ENCODE assay signal across 1 cellular context in the genomic region with DNA sequence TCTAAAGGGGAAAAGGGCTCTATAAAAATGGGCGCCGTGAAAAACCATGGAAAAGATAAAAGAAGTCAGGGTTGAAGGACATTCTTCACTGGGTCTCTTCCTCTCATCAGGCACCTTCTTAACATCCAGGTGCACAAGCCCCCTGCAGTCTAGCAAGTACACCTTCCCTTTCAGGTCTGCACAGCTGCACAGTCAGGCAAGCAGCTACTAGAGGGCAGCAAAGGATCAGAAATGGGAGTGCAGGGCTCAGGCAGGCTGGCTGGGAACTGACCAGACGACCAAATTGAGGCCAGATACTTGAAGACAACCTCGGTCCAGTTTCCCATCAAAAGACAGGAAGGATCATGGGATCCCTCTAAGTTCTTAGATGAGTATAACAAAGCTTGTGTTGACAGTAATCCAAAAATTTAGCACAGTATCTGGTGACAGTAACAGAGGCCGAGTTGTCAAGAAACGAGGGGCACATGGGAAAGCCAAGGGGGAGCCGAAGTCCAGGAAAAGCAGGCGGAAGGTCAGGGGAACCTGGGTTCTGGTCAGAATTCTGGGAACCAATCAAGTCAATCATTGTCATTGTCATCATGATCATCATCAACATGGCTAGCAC.
TF ChIP-seq lines count a peak whose summit lies in the region.

No MANE protein-coding gene starts in this region.

TF ChIP-seq in K562, 482 proteins besides CTCF, POLR2A, EP300 and RAD21:
- no peak for TF ChIP-seq L3MBTL2 (IDR thresholded peaks at IDR 0.05)
- no peak for TF ChIP-seq ARID1B (IDR thresholded peaks at IDR 0.05)
- TF ChIP-seq ZNF324 (CRISPR knock-in tag; IDR thresholded peaks at IDR 0.05) = no peak
- TF ChIP-seq, protein P1, sequence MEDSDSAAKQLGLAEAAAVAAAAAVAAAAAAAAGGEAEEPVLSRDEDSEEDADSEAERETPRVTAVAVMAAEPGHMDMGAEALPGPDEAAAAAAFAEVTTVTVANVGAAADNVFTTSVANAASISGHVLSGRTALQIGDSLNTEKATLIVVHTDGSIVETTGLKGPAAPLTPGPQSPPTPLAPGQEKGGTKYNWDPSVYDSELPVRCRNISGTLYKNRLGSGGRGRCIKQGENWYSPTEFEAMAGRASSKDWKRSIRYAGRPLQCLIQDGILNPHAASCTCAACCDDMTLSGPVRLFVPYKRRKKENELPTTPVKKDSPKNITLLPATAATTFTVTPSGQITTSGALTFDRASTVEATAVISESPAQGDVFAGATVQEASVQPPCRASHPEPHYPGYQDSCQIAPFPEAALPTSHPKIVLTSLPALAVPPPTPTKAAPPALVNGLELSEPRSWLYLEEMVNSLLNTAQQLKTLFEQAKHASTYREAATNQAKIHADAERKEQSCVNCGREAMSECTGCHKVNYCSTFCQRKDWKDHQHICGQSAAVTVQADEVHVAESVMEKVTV (CRISPR knock-in tag; IDR thresholded peaks at IDR 0.05) = peak; percentile 20; the same call in 1 of the 2 replicates
- TF ChIP-seq, protein P2, sequence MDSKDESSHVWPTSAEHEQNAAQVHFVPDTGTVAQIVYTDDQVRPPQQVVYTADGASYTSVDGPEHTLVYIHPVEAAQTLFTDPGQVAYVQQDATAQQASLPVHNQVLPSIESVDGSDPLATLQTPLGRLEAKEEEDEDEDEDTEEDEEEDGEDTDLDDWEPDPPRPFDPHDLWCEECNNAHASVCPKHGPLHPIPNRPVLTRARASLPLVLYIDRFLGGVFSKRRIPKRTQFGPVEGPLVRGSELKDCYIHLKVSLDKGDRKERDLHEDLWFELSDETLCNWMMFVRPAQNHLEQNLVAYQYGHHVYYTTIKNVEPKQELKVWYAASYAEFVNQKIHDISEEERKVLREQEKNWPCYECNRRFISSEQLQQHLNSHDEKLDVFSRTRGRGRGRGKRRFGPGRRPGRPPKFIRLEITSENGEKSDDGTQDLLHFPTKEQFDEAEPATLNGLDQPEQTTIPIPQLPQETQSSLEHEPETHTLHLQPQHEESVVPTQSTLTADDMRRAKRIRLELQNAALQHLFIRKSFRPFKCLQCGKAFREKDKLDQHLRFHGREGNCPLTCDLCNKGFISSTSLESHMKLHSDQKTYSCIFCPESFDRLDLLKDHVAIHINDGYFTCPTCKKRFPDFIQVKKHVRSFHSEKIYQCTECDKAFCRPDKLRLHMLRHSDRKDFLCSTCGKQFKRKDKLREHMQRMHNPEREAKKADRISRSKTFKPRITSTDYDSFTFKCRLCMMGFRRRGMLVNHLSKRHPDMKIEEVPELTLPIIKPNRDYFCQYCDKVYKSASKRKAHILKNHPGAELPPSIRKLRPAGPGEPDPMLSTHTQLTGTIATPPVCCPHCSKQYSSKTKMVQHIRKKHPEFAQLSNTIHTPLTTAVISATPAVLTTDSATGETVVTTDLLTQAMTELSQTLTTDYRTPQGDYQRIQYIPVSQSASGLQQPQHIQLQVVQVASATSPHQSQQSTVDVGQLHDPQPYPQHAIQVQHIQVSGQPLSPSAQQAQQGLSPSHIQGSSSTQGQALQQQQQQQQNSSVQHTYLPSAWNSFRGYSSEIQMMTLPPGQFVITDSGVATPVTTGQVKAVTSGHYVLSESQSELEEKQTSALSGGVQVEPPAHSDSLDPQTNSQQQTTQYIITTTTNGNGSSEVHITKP (IDR thresholded peaks at IDR 0.05; ENCODE audit: partially characterized antibody) = no peak
- no peak for TF ChIP-seq SMARCE1 (IDR thresholded peaks at IDR 0.05)
- TF ChIP-seq, protein P3, sequence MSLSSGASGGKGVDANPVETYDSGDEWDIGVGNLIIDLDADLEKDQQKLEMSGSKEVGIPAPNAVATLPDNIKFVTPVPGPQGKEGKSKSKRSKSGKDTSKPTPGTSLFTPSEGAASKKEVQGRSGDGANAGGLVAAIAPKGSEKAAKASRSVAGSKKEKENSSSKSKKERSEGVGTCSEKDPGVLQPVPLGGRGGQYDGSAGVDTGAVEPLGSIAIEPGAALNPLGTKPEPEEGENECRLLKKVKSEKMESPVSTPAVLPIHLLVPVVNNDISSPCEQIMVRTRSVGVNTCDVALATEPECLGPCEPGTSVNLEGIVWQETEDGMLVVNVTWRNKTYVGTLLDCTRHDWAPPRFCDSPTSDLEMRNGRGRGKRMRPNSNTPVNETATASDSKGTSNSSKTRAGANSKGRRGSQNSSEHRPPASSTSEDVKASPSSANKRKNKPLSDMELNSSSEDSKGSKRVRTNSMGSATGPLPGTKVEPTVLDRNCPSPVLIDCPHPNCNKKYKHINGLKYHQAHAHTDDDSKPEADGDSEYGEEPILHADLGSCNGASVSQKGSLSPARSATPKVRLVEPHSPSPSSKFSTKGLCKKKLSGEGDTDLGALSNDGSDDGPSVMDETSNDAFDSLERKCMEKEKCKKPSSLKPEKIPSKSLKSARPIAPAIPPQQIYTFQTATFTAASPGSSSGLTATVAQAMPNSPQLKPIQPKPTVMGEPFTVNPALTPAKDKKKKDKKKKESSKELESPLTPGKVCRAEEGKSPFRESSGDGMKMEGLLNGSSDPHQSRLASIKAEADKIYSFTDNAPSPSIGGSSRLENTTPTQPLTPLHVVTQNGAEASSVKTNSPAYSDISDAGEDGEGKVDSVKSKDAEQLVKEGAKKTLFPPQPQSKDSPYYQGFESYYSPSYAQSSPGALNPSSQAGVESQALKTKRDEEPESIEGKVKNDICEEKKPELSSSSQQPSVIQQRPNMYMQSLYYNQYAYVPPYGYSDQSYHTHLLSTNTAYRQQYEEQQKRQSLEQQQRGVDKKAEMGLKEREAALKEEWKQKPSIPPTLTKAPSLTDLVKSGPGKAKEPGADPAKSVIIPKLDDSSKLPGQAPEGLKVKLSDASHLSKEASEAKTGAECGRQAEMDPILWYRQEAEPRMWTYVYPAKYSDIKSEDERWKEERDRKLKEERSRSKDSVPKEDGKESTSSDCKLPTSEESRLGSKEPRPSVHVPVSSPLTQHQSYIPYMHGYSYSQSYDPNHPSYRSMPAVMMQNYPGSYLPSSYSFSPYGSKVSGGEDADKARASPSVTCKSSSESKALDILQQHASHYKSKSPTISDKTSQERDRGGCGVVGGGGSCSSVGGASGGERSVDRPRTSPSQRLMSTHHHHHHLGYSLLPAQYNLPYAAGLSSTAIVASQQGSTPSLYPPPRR (CRISPR knock-in tag; IDR thresholded peaks at IDR 0.05; ENCODE audit: borderline replicate concordance) = no peak
- TF ChIP-seq, protein P4, sequence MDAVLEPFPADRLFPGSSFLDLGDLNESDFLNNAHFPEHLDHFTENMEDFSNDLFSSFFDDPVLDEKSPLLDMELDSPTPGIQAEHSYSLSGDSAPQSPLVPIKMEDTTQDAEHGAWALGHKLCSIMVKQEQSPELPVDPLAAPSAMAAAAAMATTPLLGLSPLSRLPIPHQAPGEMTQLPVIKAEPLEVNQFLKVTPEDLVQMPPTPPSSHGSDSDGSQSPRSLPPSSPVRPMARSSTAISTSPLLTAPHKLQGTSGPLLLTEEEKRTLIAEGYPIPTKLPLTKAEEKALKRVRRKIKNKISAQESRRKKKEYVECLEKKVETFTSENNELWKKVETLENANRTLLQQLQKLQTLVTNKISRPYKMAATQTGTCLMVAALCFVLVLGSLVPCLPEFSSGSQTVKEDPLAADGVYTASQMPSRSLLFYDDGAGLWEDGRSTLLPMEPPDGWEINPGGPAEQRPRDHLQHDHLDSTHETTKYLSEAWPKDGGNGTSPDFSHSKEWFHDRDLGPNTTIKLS (IDR thresholded peaks at IDR 0.05; ENCODE audit: borderline replicate concordance, low read depth) = no peak
- TF ChIP-seq CBX3 (IDR thresholded peaks at IDR 0.05; ENCODE audit: borderline replicate concordance in 1 of 2, low read length in 2 of 2) = no peak
- TF ChIP-seq SMC3 (conservative IDR thresholded peaks at IDR 0.05; ENCODE audit: insufficient read depth, low read depth, low read length) = 0 out of 2 replicates have a peak, but pooled peaks have one; percentile 26
